ENCODE assay signal across 15 cellular contexts in genomic region chr2:1169291-1169949, GRCh38.
"Had no signal": no experiment of that assay in that cellular context is flagged by ENCODE, and none has a peak within 500 bp of the region (broad histone marks: within the 10 kb centered on the region; RNA-seq: fewer than 3 reads in every experiment).

No MANE protein-coding gene starts in this region.

- H3K4me3 ChIP-seq: dorsolateral prefrontal cortex had no signal

- H3K27me3 ChIP-seq: foreskin keratinocyte had no signal

- H3K27ac Mint-ChIP-seq: activated naive CD8-positive, alpha-beta T cell treated with anti-CD3 and anti-CD28 coated beads for 36 hours; nephron progenitor cell; stimulated activated naive CD8-positive, alpha-beta T cell treated with anti-CD3 and anti-CD28 coated beads, Interleukin-15, Interleukin-2, amounts not matched to agents 100 ng/mL and 50 ng/mL, for 24 hours; T-helper 2 cell treated with Interferon-gamma antibody and Interleukin-4, amounts not matched to agents 5 μg/mL and 100 μg/mL, for 36 hours had no signal

- H3K9me3 Mint-ChIP-seq: activated T-cell treated with anti-CD3 and anti-CD28 coated beads, Interleukin-2, amount 50 U/mL, for 4 hours had no signal

- H3K4me1 ChIP-seq: foreskin keratinocyte had no signal

- ATAC-seq: activated T-cell treated with anti-CD3 and anti-CD28 coated beads, Interleukin-2, amount 50 U/mL, for 4 hours; foreskin keratinocyte had no signal

- FAIRE-seq: bronchial epithelial cell, islet of Langerhans had no signal

- DNase-seq: activated CD4-positive, alpha-beta T cell treated with anti-CD3 and anti-CD28 coated beads for 1 hour; activated CD4-positive, alpha-beta T cell treated with anti-CD3 and anti-CD28 coated beads, Interleukin-2, amount 50 U/mL, for 48 hours; activated gamma-delta T cell; activated naive CD8-positive, alpha-beta T cell treated with anti-CD3 and anti-CD28 coated beads for 36 hours; activated T-cell treated with anti-CD3 and anti-CD28 coated beads, Interleukin-2, amount 50 U/mL, for 4 hours; dorsolateral prefrontal cortex; foreskin keratinocyte; head of caudate nucleus; nephron progenitor cell; stimulated activated CD4-positive, alpha-beta T cell treated with anti-CD3 and anti-CD28 coated beads, Interleukin-15, amount 100 ng/mL, for 24 hours; stimulated activated CD4-positive, alpha-beta T cell treated with anti-CD3 and anti-CD28 coated beads, Interleukin-4, amount 100 ng/mL, for 24 hours had no signal

- H3K27ac ChIP-seq: dorsolateral prefrontal cortex, foreskin keratinocyte had no signal
